9 cellular contexts compared by ENCODE assay signal in the genomic region with DNA sequence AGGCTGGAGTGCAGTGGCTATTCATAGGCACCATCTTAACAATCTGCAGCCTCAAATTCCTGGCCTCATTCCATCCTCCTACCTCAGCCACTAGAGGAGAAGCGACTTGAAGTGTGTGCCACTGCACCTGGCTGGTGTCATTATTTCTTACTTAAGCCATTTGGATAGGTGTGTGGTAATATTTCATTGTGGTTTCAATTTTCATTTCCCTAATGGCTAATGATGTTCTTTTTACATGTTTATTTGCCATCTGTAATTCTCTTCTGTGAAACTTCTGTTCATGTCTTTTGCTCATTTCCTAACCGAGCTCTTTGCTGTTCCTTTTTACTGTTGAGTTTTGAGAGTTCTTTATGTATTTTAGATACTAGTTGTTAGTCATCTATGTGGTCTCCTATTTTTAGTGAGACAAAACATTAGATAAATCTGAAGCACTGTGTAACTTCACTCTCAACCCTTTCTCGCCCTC.
DNase-seq lines count a peak whose midpoint lies in the region; ATAC-seq and TF ChIP-seq lines count a peak whose summit lies in the region.
"Had no signal": no experiment of that assay in that cellular context is flagged by ENCODE, and none has a peak within 500 bp of the region (broad histone marks: within the 10 kb centered on the region; RNA-seq: fewer than 3 reads in every experiment).

No MANE protein-coding gene starts in this region.

- no peaks in the 10 kb centered on the region for H3K9me3 ChIP-seq in lower lobe of right lung

- peaks cover 4% of the 10 kb centered on the region for H3K4me1 ChIP-seq in lower lobe of right lung

- no peaks in the 10 kb centered on the region for H3K27me3 ChIP-seq in lower lobe of right lung (ENCODE audit: low read depth)

- H3K36me3 ChIP-seq in lower lobe of right lung: peaks cover 6% of the 10 kb centered on the region

- ATAC-seq in GM21576 (IDR thresholded peaks at IDR 0.05; ENCODE audit: unreplicated experiment) (peak; percentile 60), lower lobe of right lung (peak; percentile 67 to 80)

- no peak for TF ChIP-seq CTCF in lower lobe of right lung (IDR thresholded peaks at IDR 0.05)

- H3K4me3 ChIP-seq in lower lobe of right lung: no peak overlapping the region

- H3K27ac ChIP-seq in lower lobe of right lung: no peak overlapping the region

- DNase-seq in DMS153 (lab: John Stamatoyannopoulos, UW) (peak; percentile 10), DMS153 treated with DMSO at 0.1 percent for 48 hours (lab: John Stamatoyannopoulos, UW; ENCODE audit: unreplicated experiment) (no peak), M059J (ENCODE audit: low read depth) (peak; percentile 10), lower lobe of right lung (no peak), Kasumi-1 (lab: John Stamatoyannopoulos, UW) (no peak), NCI-H345 treated with DMSO at 0.1 percent for 48 hours (lab: John Stamatoyannopoulos, UW; ENCODE audit: unreplicated experiment) (no peak)
- no peak for DNase-seq in activated effector memory CD4-positive, alpha-beta T cell treated with anti-CD3 and anti-CD28 coated beads, Interleukin-2, amount 50 U/mL, for 16 hours
- DNase-seq: 8988T had no signal

- intact Hi-C loops in lower lobe of right lung (cut with DNase I): no loop called here

Comparison
In these comparisons a context has a peak if more than half of its experiments do, and no peak if none do; other contexts are left out.
1. DNase-seq: peak in DMS153 (single experiment) and M059J (single experiment); none in DMS153 treated with DMSO at 0.1 percent for 48 hours (single experiment), lower lobe of right lung (single experiment), Kasumi-1 (0 of 2), NCI-H345 treated with DMSO at 0.1 percent for 48 hours (single experiment) and activated effector memory CD4-positive, alpha-beta T cell treated with anti-CD3 and anti-CD28 coated beads, Interleukin-2, amount 50 U/mL, for 16 hours (single experiment).